In genomic region chr10:89332718-89333281, GRCh38 we compare ENCODE assay signal across 9 cellular contexts. TPM values are rescaled to one million over a fixed set of nuclear protein-coding genes. Genes with fewer than 3 reads are reported as not detected.
DNase-seq lines count a peak whose midpoint lies in the region; ATAC-seq, FAIRE-seq and TF ChIP-seq lines count a peak whose summit lies in the region.
"Had no signal": no experiment of that assay in that cellular context is flagged by ENCODE, and none has a peak within 500 bp of the region (broad histone marks: within the 10 kb centered on the region; RNA-seq: fewer than 3 reads in every experiment).

No MANE protein-coding gene starts in this region.

- POLR2A ChIA-PET in AG04449 (lab: Yijun Ruan, JAX), result no interaction called here

- no peak for TF ChIP-seq CTCF in AG04449 (IDR thresholded peaks at IDR 0.05; ENCODE audit: insufficient read depth, low read length, missing control alignments)
- no peak for TF ChIP-seq CTCF in fibroblast of villous mesenchyme (IDR thresholded peaks at IDR 0.05; ENCODE audit: insufficient read depth, low read depth, low read length)

- peaks cover 3 to 20% of the 10 kb centered on the region in 2 donors for H3K4me1 ChIP-seq in small intestine (ENCODE audit: control insufficient read depth in 2 of 2, insufficient read depth in 1 of 2, low read depth in 1 of 2, low read length in 1 of 2)

- no peak for DNase-seq in AG04449 (ENCODE audit: low read depth, low spot score)
- peak; percentile 20 for DNase-seq in fibroblast of villous mesenchyme (ENCODE audit: low read depth)
- DNase-seq in small intestine, result peak; percentile 68
- no peak for DNase-seq in stimulated activated CD8-positive, alpha-beta memory T cell treated with anti-CD3 and anti-CD28 coated beads, Interleukin-4, amount 100 ng/mL, for 48 hours
- no peak for DNase-seq in amygdala (lab: John Stamatoyannopoulos, UW)
- DNase-seq in HTR-8/SVneo (ENCODE audit: insufficient read length, low spot score), result no peak

- no peaks in the 10 kb centered on the region for H3K9me3 ChIP-seq in small intestine (ENCODE audit: control insufficient read depth, low read depth)

- ATAC-seq in GM21381 (IDR thresholded peaks at IDR 0.05; ENCODE audit: unreplicated experiment) (peak; percentile 23), SK-N-SH treated with all-trans-retinoic acid at 6 μM for 48 hours (peak; percentile 4; the same call in 2 of the 3 replicates)

- peak overlapping the region; percentile 86 to 88 for H3K27ac ChIP-seq in small intestine (ENCODE audit: low read depth in 1 of 2, low read length in 1 of 2)

- CTCF ChIA-PET in AG04449 (lab: Yijun Ruan, JAX), result interaction anchor here (0.7 to 1.5 kb wide), 2 partner anchors 14 to 32 kb away, joined by 3 read pairs; no protein-coding TSS in a partner anchor

- WGBS in small intestine, 3 donors, result 1 to 8% (median 3%) methylated on average over 5 of the region's 5 CpGs

- no peaks in the 10 kb centered on the region for H3K27me3 ChIP-seq in small intestine (ENCODE audit: control insufficient read depth in 2 of 2, insufficient read depth in 2 of 2, low read length in 2 of 2)

- H3K4me3 ChIP-seq in AG04449 (ENCODE audit: low read depth, low read length), result peak overlapping the region; percentile 49
- peak overlapping the region; percentile 62 for H3K4me3 ChIP-seq in fibroblast of villous mesenchyme (ENCODE audit: low read depth, low read length)
- peak overlapping the region in 1 of 2 donors; percentile 60 for H3K4me3 ChIP-seq in small intestine (ENCODE audit: low read depth in 1 of 2, low read length in 2 of 2)

- no peak for FAIRE-seq in small intestine (lab: Jason Lieb, UNC)
- FAIRE-seq in HTR-8/SVneo (lab: Jason Lieb, UNC), result no peak
- FAIRE-seq: colon had no signal

- peaks cover 0 to 2% of the 10 kb centered on the region in 2 donors for H3K36me3 ChIP-seq in small intestine (ENCODE audit: control insufficient read depth in 2 of 2, insufficient read depth in 2 of 2, low read length in 2 of 2)

TF ChIP-seq in SK-N-SH treated with all-trans-retinoic acid at 6 μM for 48 hours, 23 proteins besides CTCF, POLR2A, EP300 and RAD21:
- no peak for TF ChIP-seq TSHZ2 (CRISPR knock-in tag; IDR thresholded peaks at IDR 0.05)
- TF ChIP-seq GLIS3 (CRISPR knock-in tag; IDR thresholded peaks at IDR 0.05), result no peak
- TF ChIP-seq ZFP30 (CRISPR knock-in tag; IDR thresholded peaks at IDR 0.05), result no peak
- TF ChIP-seq ZNF8 (CRISPR knock-in tag; IDR thresholded peaks at IDR 0.05), result no peak
- TF ChIP-seq ZNF70 (CRISPR knock-in tag; IDR thresholded peaks at IDR 0.05), result no peak
- TF ChIP-seq SNAI2 (CRISPR knock-in tag; IDR thresholded peaks at IDR 0.05), result no peak
- TF ChIP-seq CREB5 (CRISPR knock-in tag; IDR thresholded peaks at IDR 0.05; ENCODE audit: low read depth), result no peak
- no peak for TF ChIP-seq TCF4 (CRISPR knock-in tag; IDR thresholded peaks at IDR 0.05; ENCODE audit: borderline replicate concordance)
- TF ChIP-seq ARNTL (CRISPR knock-in tag; IDR thresholded peaks at IDR 0.05; ENCODE audit: borderline replicate concordance, low read depth), result no peak
- no peak for TF ChIP-seq ZNF565 (CRISPR knock-in tag; conservative IDR thresholded peaks at IDR 0.05; ENCODE audit: low read depth)

RNA-seq across cellular contexts. Expression of gene IFIT3, which starts 5.0 kb away (rescaled TPM):
- total RNA-seq in fibroblast of villous mesenchyme, result 61.8 and 90.2 TPM in 2 replicates
- 10 to 100 TPM; 16.2 to 17.2 (median 16.6) TPM for polyA plus RNA-seq in small intestine

RNA-seq across cellular contexts. Expression of gene IFIT2, which starts 31.0 kb away (rescaled TPM):
- total RNA-seq in fibroblast of villous mesenchyme, result 10.3 and 22.9 TPM in 2 replicates
- 1 to 10 TPM; 4.2 to 4.9 (median 4.8) TPM for polyA plus RNA-seq in small intestine

RNA-seq across cellular contexts. Expression of gene IFIT1B, which starts 45.1 kb away (rescaled TPM):
- total RNA-seq in fibroblast of villous mesenchyme, result under 0.01 TPM in 1 of 2 replicates, not detected in the other
- not detected for polyA plus RNA-seq in small intestine

RNA-seq across cellular contexts. Expression of gene IFIT1, which starts 59.6 kb away (rescaled TPM):
- total RNA-seq in fibroblast of villous mesenchyme, result 32.9 and 70.8 TPM in 2 replicates
- polyA plus RNA-seq in small intestine, result 1 to 10 TPM; 1.4 to 7.5 (median 2.0) TPM

Comparison
In these comparisons a context has a peak if more than half of its experiments do, and no peak if none do; other contexts are left out.
1. DNase-seq: peak in fibroblast of villous mesenchyme (single experiment) and small intestine (single experiment); none in AG04449 (single experiment), stimulated activated CD8-positive, alpha-beta memory T cell treated with anti-CD3 and anti-CD28 coated beads, Interleukin-4, amount 100 ng/mL, for 48 hours (single experiment), amygdala (0 of 56) and HTR-8/SVneo (single experiment).